Comparison of ENCODE assay signal across 8 cellular contexts in genomic region chr12:55930771-55931316, GRCh38. TPM values are rescaled to one million over a fixed set of nuclear protein-coding genes. Genes with fewer than 3 reads are reported as not detected.
DNase-seq lines count a peak whose midpoint lies in the region; ATAC-seq and TF ChIP-seq lines count a peak whose summit lies in the region.

TSS of gene DGKA (plus strand) at chr12:55931162. CDS start at chr12:55936504, 5,342 bp downstream.

- peaks cover 33% of the 10 kb centered on the region for H3K4me1 ChIP-seq in colonic mucosa

- H3K4me3 ChIP-seq in colonic mucosa (peak within 1 kb of the TSS; percentile 70), lower leg skin (ENCODE audit: low read depth, poor library complexity, severe bottlenecking) (peak within 1 kb of the TSS; percentile 31)

- H3K9me3 ChIP-seq in colonic mucosa: no peaks in the 10 kb centered on the region

- no peak for TF ChIP-seq POLR2A in lower leg skin (IDR thresholded peaks at IDR 0.05)

- H3K27me3 ChIP-seq in colonic mucosa: no peaks in the 10 kb centered on the region

- ATAC-seq in GM19351 (IDR thresholded peaks at IDR 0.05; ENCODE audit: unreplicated experiment) (peak; percentile 26), HG03439 (IDR thresholded peaks at IDR 0.05; ENCODE audit: unreplicated experiment) (no peak)

- peak within 1 kb of the TSS; percentile 87 for H3K9ac ChIP-seq in colonic mucosa (ENCODE audit: low read depth in 2 of 2, low read length in 2 of 2)

- no peaks in the 10 kb centered on the region for H3K36me3 ChIP-seq in colonic mucosa

- 16 to 25% methylated on average over 3 of the region's 3 CpGs for WGBS in lower leg skin, 2 donors

- H3K27ac ChIP-seq in colonic mucosa: peak within 1 kb of the TSS; percentile 99

- intact Hi-C loops in colonic mucosa (cut with DNase I): no loop called here
- intact Hi-C loops in lower leg skin (cut with DNase I; ENCODE audit: low total_unique reads): no loop called here

- peak; percentile 58 for DNase-seq in Ammon's horn (ENCODE audit: low spot score)
- peak; percentile 26 for DNase-seq in NCI-H345 treated with DMSO at 0.1 percent for 48 hours (lab: John Stamatoyannopoulos, UW; ENCODE audit: unreplicated experiment)
- DNase-seq in activated CD4-positive, alpha-beta T cell treated with anti-CD3 and anti-CD28 coated beads for 24 hours (ENCODE audit: low read depth in 2 of 2): peak; percentile 67 to 78
- DNase-seq in colonic mucosa: peak; percentile 77
- peak in 1 of 2 donors; percentile 88 for DNase-seq in lower leg skin (ENCODE audit: low spot score in 2 of 2)
- DNase-seq in stimulated activated CD4-positive, alpha-beta T cell treated with anti-CD3 and anti-CD28 coated beads, Interleukin-4, amount 100 ng/mL, for 4 hours: peak; percentile 69 to 75

- TF ChIP-seq CTCF in colonic mucosa (IDR thresholded peaks at IDR 0.05): peak; percentile 51
- TF ChIP-seq CTCF in lower leg skin (IDR thresholded peaks at IDR 0.05): no peak

RNA-seq across cellular contexts. Expression of gene DGKA, which starts in this region (rescaled TPM):
- total RNA-seq in colonic mucosa: 10 to 100 TPM; 80.2 to 91.2 TPM
- 100 to 1,000 TPM; 139 to 354 (median 176) TPM for total RNA-seq in lower leg skin
